In the genomic region with DNA sequence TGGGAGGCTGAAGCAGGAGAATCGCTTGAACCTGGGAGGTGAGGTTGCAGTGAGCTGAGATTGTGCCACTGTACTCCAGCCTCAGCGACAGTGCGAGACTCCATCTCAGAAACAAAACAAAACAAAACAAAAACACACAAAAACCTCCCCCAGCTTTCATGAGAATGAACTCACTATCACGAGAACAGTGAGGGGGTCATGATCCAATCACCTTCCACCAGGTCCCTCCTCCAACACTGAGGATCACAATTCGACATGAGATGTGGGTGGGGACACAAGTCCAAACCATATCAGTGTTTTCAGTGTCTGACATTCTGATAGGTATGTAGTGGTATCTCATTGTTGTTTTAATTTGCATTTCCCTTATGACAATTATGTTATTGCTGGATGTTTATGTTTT, we compare ENCODE assay signal across 1 cellular context.
TF ChIP-seq lines count a peak whose summit lies in the region.

No MANE protein-coding gene starts in this region.

TF ChIP-seq in K562, 482 proteins besides CTCF, POLR2A, EP300 and RAD21 (continued from another document and continues in another):
- TF ChIP-seq, protein P1, sequence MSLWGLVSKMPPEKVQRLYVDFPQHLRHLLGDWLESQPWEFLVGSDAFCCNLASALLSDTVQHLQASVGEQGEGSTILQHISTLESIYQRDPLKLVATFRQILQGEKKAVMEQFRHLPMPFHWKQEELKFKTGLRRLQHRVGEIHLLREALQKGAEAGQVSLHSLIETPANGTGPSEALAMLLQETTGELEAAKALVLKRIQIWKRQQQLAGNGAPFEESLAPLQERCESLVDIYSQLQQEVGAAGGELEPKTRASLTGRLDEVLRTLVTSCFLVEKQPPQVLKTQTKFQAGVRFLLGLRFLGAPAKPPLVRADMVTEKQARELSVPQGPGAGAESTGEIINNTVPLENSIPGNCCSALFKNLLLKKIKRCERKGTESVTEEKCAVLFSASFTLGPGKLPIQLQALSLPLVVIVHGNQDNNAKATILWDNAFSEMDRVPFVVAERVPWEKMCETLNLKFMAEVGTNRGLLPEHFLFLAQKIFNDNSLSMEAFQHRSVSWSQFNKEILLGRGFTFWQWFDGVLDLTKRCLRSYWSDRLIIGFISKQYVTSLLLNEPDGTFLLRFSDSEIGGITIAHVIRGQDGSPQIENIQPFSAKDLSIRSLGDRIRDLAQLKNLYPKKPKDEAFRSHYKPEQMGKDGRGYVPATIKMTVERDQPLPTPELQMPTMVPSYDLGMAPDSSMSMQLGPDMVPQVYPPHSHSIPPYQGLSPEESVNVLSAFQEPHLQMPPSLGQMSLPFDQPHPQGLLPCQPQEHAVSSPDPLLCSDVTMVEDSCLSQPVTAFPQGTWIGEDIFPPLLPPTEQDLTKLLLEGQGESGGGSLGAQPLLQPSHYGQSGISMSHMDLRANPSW (CRISPR knock-in tag; IDR thresholded peaks at IDR 0.05) = no peak
- TF ChIP-seq ZC3H4 (CRISPR knock-in tag; IDR thresholded peaks at IDR 0.05; ENCODE audit: borderline replicate concordance) = no peak
- TF ChIP-seq, protein P2, sequence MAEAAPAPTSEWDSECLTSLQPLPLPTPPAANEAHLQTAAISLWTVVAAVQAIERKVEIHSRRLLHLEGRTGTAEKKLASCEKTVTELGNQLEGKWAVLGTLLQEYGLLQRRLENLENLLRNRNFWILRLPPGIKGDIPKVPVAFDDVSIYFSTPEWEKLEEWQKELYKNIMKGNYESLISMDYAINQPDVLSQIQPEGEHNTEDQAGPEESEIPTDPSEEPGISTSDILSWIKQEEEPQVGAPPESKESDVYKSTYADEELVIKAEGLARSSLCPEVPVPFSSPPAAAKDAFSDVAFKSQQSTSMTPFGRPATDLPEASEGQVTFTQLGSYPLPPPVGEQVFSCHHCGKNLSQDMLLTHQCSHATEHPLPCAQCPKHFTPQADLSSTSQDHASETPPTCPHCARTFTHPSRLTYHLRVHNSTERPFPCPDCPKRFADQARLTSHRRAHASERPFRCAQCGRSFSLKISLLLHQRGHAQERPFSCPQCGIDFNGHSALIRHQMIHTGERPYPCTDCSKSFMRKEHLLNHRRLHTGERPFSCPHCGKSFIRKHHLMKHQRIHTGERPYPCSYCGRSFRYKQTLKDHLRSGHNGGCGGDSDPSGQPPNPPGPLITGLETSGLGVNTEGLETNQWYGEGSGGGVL (CRISPR knock-in tag; IDR thresholded peaks at IDR 0.05) = no peak
- TF ChIP-seq HDAC1 (IDR thresholded peaks at IDR 0.05) = no peak
- no peak for TF ChIP-seq EGR1 (conservative IDR thresholded peaks at IDR 0.05)
- no peak for TF ChIP-seq LARP7 (IDR thresholded peaks at IDR 0.05)
- no peak for TF ChIP-seq KLF10 (CRISPR knock-in tag; IDR thresholded peaks at IDR 0.05)
- no peak for TF ChIP-seq ZBTB49 (CRISPR knock-in tag; IDR thresholded peaks at IDR 0.05; ENCODE audit: borderline replicate concordance)
- TF ChIP-seq MAFF (IDR thresholded peaks at IDR 0.05; ENCODE audit: low read length) = no peak
- no peak for TF ChIP-seq RNF2 (IDR thresholded peaks at IDR 0.05)
- no peak for TF ChIP-seq HINFP (tag; conservative IDR thresholded peaks at IDR 0.05; ENCODE audit: low read depth)
- TF ChIP-seq BRF2 (IDR thresholded peaks at IDR 0.05; ENCODE audit: borderline replicate concordance, insufficient read depth, insufficient read length) = no peak
- TF ChIP-seq ZNF217 (CRISPR knock-in tag; IDR thresholded peaks at IDR 0.05) = no peak
- no peak for TF ChIP-seq SP2 (IDR thresholded peaks at IDR 0.05; ENCODE audit: extremely low read depth, low read depth, low read length, poor library complexity, severe bottlenecking)
- TF ChIP-seq, protein P3, sequence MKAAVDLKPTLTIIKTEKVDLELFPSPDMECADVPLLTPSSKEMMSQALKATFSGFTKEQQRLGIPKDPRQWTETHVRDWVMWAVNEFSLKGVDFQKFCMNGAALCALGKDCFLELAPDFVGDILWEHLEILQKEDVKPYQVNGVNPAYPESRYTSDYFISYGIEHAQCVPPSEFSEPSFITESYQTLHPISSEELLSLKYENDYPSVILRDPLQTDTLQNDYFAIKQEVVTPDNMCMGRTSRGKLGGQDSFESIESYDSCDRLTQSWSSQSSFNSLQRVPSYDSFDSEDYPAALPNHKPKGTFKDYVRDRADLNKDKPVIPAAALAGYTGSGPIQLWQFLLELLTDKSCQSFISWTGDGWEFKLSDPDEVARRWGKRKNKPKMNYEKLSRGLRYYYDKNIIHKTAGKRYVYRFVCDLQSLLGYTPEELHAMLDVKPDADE (conservative IDR thresholded peaks at IDR 0.05; ENCODE audit: control insufficient read depth, low read depth, low read length) = no peak
- TF ChIP-seq DDX20 (tag; IDR thresholded peaks at IDR 0.05; ENCODE audit: low read depth) = no peak
- TF ChIP-seq ATF1 (CRISPR knock-in tag; IDR thresholded peaks at IDR 0.05) = no peak
- no peak for TF ChIP-seq ATF1 (tag; IDR thresholded peaks at IDR 0.05)
- TF ChIP-seq ZNF436 (CRISPR knock-in tag; IDR thresholded peaks at IDR 0.05) = no peak
- no peak for TF ChIP-seq GATAD2B (IDR thresholded peaks at IDR 0.05; ENCODE audit: borderline replicate concordance)
- TF ChIP-seq POLR2AphosphoS5 (IDR thresholded peaks at IDR 0.05; ENCODE audit: control insufficient read depth, insufficient read depth, low read depth, low read length) = no peak
- TF ChIP-seq HLTF (IDR thresholded peaks at IDR 0.05) = no peak
- TF ChIP-seq IRF2 (CRISPR knock-in tag; IDR thresholded peaks at IDR 0.05) = no peak
- TF ChIP-seq, protein P4, sequence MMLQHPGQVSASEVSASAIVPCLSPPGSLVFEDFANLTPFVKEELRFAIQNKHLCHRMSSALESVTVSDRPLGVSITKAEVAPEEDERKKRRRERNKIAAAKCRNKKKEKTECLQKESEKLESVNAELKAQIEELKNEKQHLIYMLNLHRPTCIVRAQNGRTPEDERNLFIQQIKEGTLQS (IDR thresholded peaks at IDR 0.05) = 0 out of 2 replicates have a peak, but pooled peaks have one; percentile 31
- TF ChIP-seq, protein P4 (CRISPR knock-in tag; conservative IDR thresholded peaks at IDR 0.05) = no peak
- no peak for TF ChIP-seq SIRT6 (IDR thresholded peaks at IDR 0.05; ENCODE audit: low read depth, low read length)
- peak; percentile 9; the same call in 1 of the 2 replicates for TF ChIP-seq EP400 (IDR thresholded peaks at IDR 0.05)
- no peak for TF ChIP-seq CBX1 (IDR thresholded peaks at IDR 0.05; ENCODE audit: low read depth)
- TF ChIP-seq ZNF146 (CRISPR knock-in tag; IDR thresholded peaks at IDR 0.05; ENCODE audit: unreplicated experiment) = no peak
- TF ChIP-seq POLR2B (IDR thresholded peaks at IDR 0.05; ENCODE audit: low read depth, partially characterized antibody) = no peak
- no peak for TF ChIP-seq GTF2F1 (IDR thresholded peaks at IDR 0.05; ENCODE audit: low read depth, low read length)
- TF ChIP-seq JUNB (CRISPR knock-in tag; conservative IDR thresholded peaks at IDR 0.05) = no peak
- no peak for TF ChIP-seq NBN (IDR thresholded peaks at IDR 0.05; ENCODE audit: low read depth)
- no peak for TF ChIP-seq ZBTB33 (CRISPR knock-in tag; IDR thresholded peaks at IDR 0.05)
- TF ChIP-seq BRD9 (IDR thresholded peaks at IDR 0.05; ENCODE audit: low read depth, partially characterized antibody) = no peak
- TF ChIP-seq E2F3 (CRISPR knock-in tag; IDR thresholded peaks at IDR 0.05) = no peak
- TF ChIP-seq GATA2 (CRISPR knock-in tag; IDR thresholded peaks at IDR 0.05) = no peak
- TF ChIP-seq BDP1 (IDR thresholded peaks at IDR 0.05; ENCODE audit: insufficient read depth, insufficient read length) = no peak
- no peak for TF ChIP-seq ZNF277 (CRISPR knock-in tag; IDR thresholded peaks at IDR 0.05; ENCODE audit: borderline replicate concordance)
- no peak for TF ChIP-seq ZNF384 (IDR thresholded peaks at IDR 0.05; ENCODE audit: low read depth, low read length)
- no peak for TF ChIP-seq ZNF668 (CRISPR knock-in tag; IDR thresholded peaks at IDR 0.05)
- TF ChIP-seq ZNF76 (CRISPR knock-in tag; IDR thresholded peaks at IDR 0.05; ENCODE audit: borderline replicate concordance) = no peak
- TF ChIP-seq PPARD (CRISPR knock-in tag; IDR thresholded peaks at IDR 0.05) = no peak
- TF ChIP-seq MLLT1 (IDR thresholded peaks at IDR 0.05) = peak; percentile 26 to 45; a peak in 1 of 4 replicates
- no peak for TF ChIP-seq SLC30A9 (CRISPR knock-in tag; IDR thresholded peaks at IDR 0.05)
